Comparison of ENCODE assay signal across 18 cellular contexts in genomic region chr2:189425676-189426075, GRCh38.
"Had no signal": no experiment of that assay in that cellular context is flagged by ENCODE, and none has a peak within 500 bp of the region (broad histone marks: within the 10 kb centered on the region; RNA-seq: fewer than 3 reads in every experiment).

No MANE protein-coding gene starts in this region.

- H3K4me3 Mint-ChIP-seq: dendritic cell treated with granulocyte-macrophage colony-stimulating factor and Interleukin-4, amounts not matched to agents 40 ng/mL and 50 ng/mL, for 4 days; naive B cell; nephron progenitor cell had no signal

- H3K36me3 ChIP-seq: gastrocnemius medialis, heart right ventricle, right atrium auricular region, sigmoid colon, stomach, thoracic aorta had no signal

- H3K9me3 ChIP-seq: gastrocnemius medialis, heart right ventricle, right atrium auricular region, sigmoid colon, stomach, thoracic aorta had no signal

- H3K27ac ChIP-seq: gastrocnemius medialis, heart right ventricle, right atrium auricular region, sigmoid colon, skin epidermis, stomach, thoracic aorta had no signal

- H3K27me3 ChIP-seq: gastrocnemius medialis, heart right ventricle, right atrium auricular region, sigmoid colon, stomach had no signal

- H3K4me1 ChIP-seq: gastrocnemius medialis, heart right ventricle, right atrium auricular region, sigmoid colon, stomach had no signal

- H3K27ac Mint-ChIP-seq: dendritic cell treated with granulocyte-macrophage colony-stimulating factor and Interleukin-4, amounts not matched to agents 40 ng/mL and 50 ng/mL, for 4 days; naive B cell; nephron progenitor cell had no signal

- H3K9me3 Mint-ChIP-seq: dendritic cell treated with granulocyte-macrophage colony-stimulating factor and Interleukin-4, amounts not matched to agents 40 ng/mL and 50 ng/mL, for 4 days; naive B cell; nephron progenitor cell had no signal

- DNase-seq: gastrocnemius medialis; heart right ventricle; hypothalamus; kidney glomerular epithelial cell; mesendoderm; naive B cell; nephron progenitor cell; posterior cingulate gyrus; sigmoid colon; stimulated activated CD4-positive, alpha-beta T cell treated with anti-CD3 and anti-CD28 coated beads, Interleukin-2, amount 100 ng/mL, for 24 hours; stimulated activated naive CD4-positive, alpha-beta T cell; stomach; substantia nigra; trophoblast cell had no signal

- H3K4me3 ChIP-seq: gastrocnemius medialis, heart right ventricle, right atrium auricular region, sigmoid colon, skin epidermis, stomach, thoracic aorta had no signal

- H3K4me1 Mint-ChIP-seq: naive B cell, nephron progenitor cell had no signal

- H3K27me3 Mint-ChIP-seq: dendritic cell treated with granulocyte-macrophage colony-stimulating factor and Interleukin-4, amounts not matched to agents 40 ng/mL and 50 ng/mL, for 4 days had no signal
